ENCODE assay signal across 11 cellular contexts in the genomic region with DNA sequence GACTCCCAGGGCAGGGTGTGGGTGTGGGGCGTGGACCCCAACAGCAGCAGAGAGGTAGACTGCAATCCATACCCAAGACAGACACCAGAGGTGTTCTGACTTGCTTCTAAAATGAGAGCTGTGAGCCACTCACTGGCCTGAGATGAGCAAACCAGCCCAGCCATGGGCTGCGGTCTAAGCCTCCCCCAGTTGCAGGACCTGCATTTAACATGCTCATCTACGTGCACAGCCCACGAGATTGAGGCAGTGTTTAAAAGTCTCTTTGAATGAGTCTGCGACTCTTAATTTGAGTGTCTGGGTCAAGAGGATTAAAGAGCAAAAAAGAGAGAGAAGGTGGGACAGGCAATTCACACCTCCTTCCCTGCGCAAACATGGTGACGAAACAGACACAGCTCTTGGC. TPM values are rescaled to one million over a fixed set of nuclear protein-coding genes. Genes with fewer than 3 reads are reported as not detected.
DNase-seq lines count a peak whose midpoint lies in the region; ATAC-seq lines count a peak whose summit lies in the region.
"Had no signal": no experiment of that assay in that cellular context is flagged by ENCODE, and none has a peak within 500 bp of the region (broad histone marks: within the 10 kb centered on the region; RNA-seq: fewer than 3 reads in every experiment).

No MANE protein-coding gene starts in this region.

- peak overlapping the region; percentile 95 for H3K27ac ChIP-seq in CD4-positive, CD25-positive, alpha-beta regulatory T cell (ENCODE audit: insufficient read depth, low read length, poor library complexity, severe bottlenecking)
- H3K27ac ChIP-seq: foreskin keratinocyte had no signal

- H3K36me3 ChIP-seq in CD4-positive, CD25-positive, alpha-beta regulatory T cell (ENCODE audit: control insufficient read depth, insufficient read depth, low read length) = peaks cover 28% of the 10 kb centered on the region

- peaks cover 82% of the 10 kb centered on the region for H3K4me1 ChIP-seq in CD4-positive, CD25-positive, alpha-beta regulatory T cell (ENCODE audit: control insufficient read depth, insufficient read depth, low read length, poor library complexity, severe bottlenecking)

- DNase-seq in CD4-positive, CD25-positive, alpha-beta regulatory T cell = no peak
- DNase-seq in Jurkat, Clone E6-1 (ENCODE audit: low read depth, low spot score) = no peak
- DNase-seq in activated naive CD4-positive, alpha-beta T cell treated with anti-CD3 and anti-CD28 coated beads, Interleukin-2, amount 50 U/mL, for 72 hours (ENCODE audit: low spot score in 2 of 2) = no peak
- DNase-seq in natural killer cell treated with Interleukin-12 subunit alpha and Interleukin-12 subunit beta and Interleukin-15 and Interleukin-18, amount 100 ng/mL, for 72 hours (ENCODE audit: low spot score) = no peak
- DNase-seq in ACHN = no peak
- no peak for DNase-seq in cortex of kidney (lab: John Stamatoyannopoulos, UW)
- DNase-seq in inferior parietal cortex (ENCODE audit: extremely low spot score) = no peak
- DNase-seq in DMS 273 (lab: John Stamatoyannopoulos, UW; ENCODE audit: unreplicated experiment) = no peak
- DNase-seq: foreskin keratinocyte, H9, OCI-M1 had no signal

- no peaks in the 10 kb centered on the region for H3K9me3 ChIP-seq in CD4-positive, CD25-positive, alpha-beta regulatory T cell (ENCODE audit: control insufficient read depth in 2 of 2, low read length in 2 of 2)

- peak overlapping the region; percentile 81 for H3K4me3 ChIP-seq in CD4-positive, CD25-positive, alpha-beta regulatory T cell (ENCODE audit: low read depth, low read length)
- H3K4me3 ChIP-seq in Jurkat, Clone E6-1 (ENCODE audit: low read length) = peak overlapping the region; percentile 47; the same call in 1 of the 2 replicates

- H3K9me3 Mint-ChIP-seq in CD4-positive, CD25-positive, alpha-beta regulatory T cell = peaks cover 0 to 2% (median 0%) of the 10 kb centered on the region in 7 donors
- no peaks in the 10 kb centered on the region for H3K9me3 Mint-ChIP-seq in activated naive CD4-positive, alpha-beta T cell treated with anti-CD3 and anti-CD28 coated beads, Interleukin-2, amount 50 U/mL, for 72 hours
- no peaks in the 10 kb centered on the region for H3K9me3 Mint-ChIP-seq in natural killer cell treated with Interleukin-12 subunit alpha and Interleukin-12 subunit beta and Interleukin-15 and Interleukin-18, amount 100 ng/mL, for 72 hours
- H3K9me3 Mint-ChIP-seq: H9 had no signal

- H3K27me3 Mint-ChIP-seq in CD4-positive, CD25-positive, alpha-beta regulatory T cell = no peaks in the 10 kb centered on the region
- no peaks in the 10 kb centered on the region for H3K27me3 Mint-ChIP-seq in natural killer cell treated with Interleukin-12 subunit alpha and Interleukin-12 subunit beta and Interleukin-15 and Interleukin-18, amount 100 ng/mL, for 72 hours

- H3K27me3 ChIP-seq in CD4-positive, CD25-positive, alpha-beta regulatory T cell (ENCODE audit: control insufficient read depth, insufficient read depth, low read length) = no peaks in the 10 kb centered on the region
- H3K27me3 ChIP-seq: foreskin keratinocyte had no signal

- H3K27ac Mint-ChIP-seq in CD4-positive, CD25-positive, alpha-beta regulatory T cell = peak overlapping the region; percentile 91 to 98 (median 96)
- peak overlapping the region; percentile 65 to 98 for H3K27ac Mint-ChIP-seq in activated naive CD4-positive, alpha-beta T cell treated with anti-CD3 and anti-CD28 coated beads, Interleukin-2, amount 50 U/mL, for 72 hours
- H3K27ac Mint-ChIP-seq in natural killer cell treated with Interleukin-12 subunit alpha and Interleukin-12 subunit beta and Interleukin-15 and Interleukin-18, amount 100 ng/mL, for 72 hours = peak overlapping the region; percentile 96 to 99

- ATAC-seq in CD4-positive, CD25-positive, alpha-beta regulatory T cell (ENCODE audit: low read depth in 2 of 2) = no peak
- no peak for ATAC-seq in activated naive CD4-positive, alpha-beta T cell treated with anti-CD3 and anti-CD28 coated beads, Interleukin-2, amount 50 U/mL, for 72 hours
- ATAC-seq in natural killer cell treated with Interleukin-12 subunit alpha and Interleukin-12 subunit beta and Interleukin-15 and Interleukin-18, amount 100 ng/mL, for 72 hours = peak in 1 of 2 donors; percentile 73
- ATAC-seq: foreskin keratinocyte had no signal

- peaks cover 19 to 86% (median 51%) of the 10 kb centered on the region in 4 donors for H3K4me1 Mint-ChIP-seq in CD4-positive, CD25-positive, alpha-beta regulatory T cell
- peaks cover 57 to 62% of the 10 kb centered on the region in 2 donors for H3K4me1 Mint-ChIP-seq in natural killer cell treated with Interleukin-12 subunit alpha and Interleukin-12 subunit beta and Interleukin-15 and Interleukin-18, amount 100 ng/mL, for 72 hours (ENCODE audit: low read depth in 2 of 2)

- H3K36me3 Mint-ChIP-seq in CD4-positive, CD25-positive, alpha-beta regulatory T cell = peaks cover 20% of the 10 kb centered on the region
- H3K36me3 Mint-ChIP-seq in activated naive CD4-positive, alpha-beta T cell treated with anti-CD3 and anti-CD28 coated beads, Interleukin-2, amount 50 U/mL, for 72 hours = peaks cover 51 to 61% of the 10 kb centered on the region in 2 donors
- peaks cover 40% of the 10 kb centered on the region for H3K36me3 Mint-ChIP-seq in natural killer cell treated with Interleukin-12 subunit alpha and Interleukin-12 subunit beta and Interleukin-15 and Interleukin-18, amount 100 ng/mL, for 72 hours

- in situ Hi-C loops in ACHN (cut with HindIII; ENCODE audit: low pct_ligation_motif_present, low pct_unique_long_range_greater_than_20kb, low sequenced_read_pairs) = no loop called here

- H3K4me3 Mint-ChIP-seq in CD4-positive, CD25-positive, alpha-beta regulatory T cell = peak overlapping the region; percentile 87 to 91 (median 88)
- H3K4me3 Mint-ChIP-seq in natural killer cell treated with Interleukin-12 subunit alpha and Interleukin-12 subunit beta and Interleukin-15 and Interleukin-18, amount 100 ng/mL, for 72 hours = peak overlapping the region; percentile 89
- H3K4me3 Mint-ChIP-seq: H9 had no signal

RNA-seq across cellular contexts. Expression of gene SURF4, which starts 5.9 kb away (rescaled TPM):
- 132 TPM for total RNA-seq in CD4-positive, CD25-positive, alpha-beta regulatory T cell
- polyA plus RNA-seq in CD4-positive, CD25-positive, alpha-beta regulatory T cell = 100 to 1,000 TPM; 189 to 227 (median 212) TPM
- polyA plus RNA-seq in Jurkat, Clone E6-1 (2012; ENCODE audit: insufficient read depth, insufficient read length) = 156 TPM
- 100 to 1,000 TPM; 255 to 272 TPM for total RNA-seq in activated naive CD4-positive, alpha-beta T cell treated with anti-CD3 and anti-CD28 coated beads, Interleukin-2, amount 50 U/mL, for 72 hours
- total RNA-seq in natural killer cell treated with Interleukin-12 subunit alpha and Interleukin-12 subunit beta and Interleukin-15 and Interleukin-18, amount 100 ng/mL, for 72 hours = 100 to 1,000 TPM; 390 to 433 TPM

RNA-seq across cellular contexts. Expression of gene STKLD1, which starts 6.2 kb away (rescaled TPM):
- 0.86 TPM for total RNA-seq in CD4-positive, CD25-positive, alpha-beta regulatory T cell
- polyA plus RNA-seq in CD4-positive, CD25-positive, alpha-beta regulatory T cell = under 1 TPM; 0.09 to 0.28 (median 0.15) TPM
- 1.3 TPM for polyA plus RNA-seq in Jurkat, Clone E6-1 (2012; ENCODE audit: insufficient read depth, insufficient read length)
- total RNA-seq in activated naive CD4-positive, alpha-beta T cell treated with anti-CD3 and anti-CD28 coated beads, Interleukin-2, amount 50 U/mL, for 72 hours = 1 to 10 TPM in 1 of 2 donors, not detected in 1; 1.1 TPM
- total RNA-seq in natural killer cell treated with Interleukin-12 subunit alpha and Interleukin-12 subunit beta and Interleukin-15 and Interleukin-18, amount 100 ng/mL, for 72 hours = under 1 TPM in 1 of 2 donors, not detected in 1; 0.19 TPM

RNA-seq across cellular contexts. Expression of gene SURF2, which starts 13.6 kb away (rescaled TPM):
- total RNA-seq in CD4-positive, CD25-positive, alpha-beta regulatory T cell = 24.3 TPM
- 10 to 100 TPM; 34.5 to 47.1 (median 37.0) TPM for polyA plus RNA-seq in CD4-positive, CD25-positive, alpha-beta regulatory T cell
- 71.4 TPM for polyA plus RNA-seq in Jurkat, Clone E6-1 (2012; ENCODE audit: insufficient read depth, insufficient read length)
- total RNA-seq in activated naive CD4-positive, alpha-beta T cell treated with anti-CD3 and anti-CD28 coated beads, Interleukin-2, amount 50 U/mL, for 72 hours = 10 to 100 TPM in 1 of 2 donors, 1 to 10 TPM in 1; 10.0 to 12.9 TPM
- 10 to 100 TPM; 15.2 to 21.6 TPM for total RNA-seq in natural killer cell treated with Interleukin-12 subunit alpha and Interleukin-12 subunit beta and Interleukin-15 and Interleukin-18, amount 100 ng/mL, for 72 hours

RNA-seq across cellular contexts. Expression of gene SURF1, which starts 13.6 kb away (rescaled TPM):
- 41.8 TPM for total RNA-seq in CD4-positive, CD25-positive, alpha-beta regulatory T cell
- polyA plus RNA-seq in CD4-positive, CD25-positive, alpha-beta regulatory T cell = 100 to 1,000 TPM; 114 to 120 (median 115) TPM
- 68.0 TPM for polyA plus RNA-seq in Jurkat, Clone E6-1 (2012; ENCODE audit: insufficient read depth, insufficient read length)
- total RNA-seq in activated naive CD4-positive, alpha-beta T cell treated with anti-CD3 and anti-CD28 coated beads, Interleukin-2, amount 50 U/mL, for 72 hours = 10 to 100 TPM; 20.2 to 24.9 TPM
- total RNA-seq in natural killer cell treated with Interleukin-12 subunit alpha and Interleukin-12 subunit beta and Interleukin-15 and Interleukin-18, amount 100 ng/mL, for 72 hours = 10 to 100 TPM; 26.0 to 28.4 TPM

RNA-seq across cellular contexts. Expression of gene RPL7A, which starts 21.9 kb away (rescaled TPM):
- 1,813 TPM for total RNA-seq in CD4-positive, CD25-positive, alpha-beta regulatory T cell
- 1,000 to 10,000 TPM in 2 of 4 donors, 100 to 1,000 TPM in 2; 747 to 1,102 (median 951) TPM for polyA plus RNA-seq in CD4-positive, CD25-positive, alpha-beta regulatory T cell
- 3,453 TPM for polyA plus RNA-seq in Jurkat, Clone E6-1 (2012; ENCODE audit: insufficient read depth, insufficient read length)
- 1,000 to 10,000 TPM; 3,254 to 3,908 TPM for total RNA-seq in activated naive CD4-positive, alpha-beta T cell treated with anti-CD3 and anti-CD28 coated beads, Interleukin-2, amount 50 U/mL, for 72 hours
- 1,000 to 10,000 TPM; 1,580 to 1,944 TPM for total RNA-seq in natural killer cell treated with Interleukin-12 subunit alpha and Interleukin-12 subunit beta and Interleukin-15 and Interleukin-18, amount 100 ng/mL, for 72 hours
